In the genomic region with DNA sequence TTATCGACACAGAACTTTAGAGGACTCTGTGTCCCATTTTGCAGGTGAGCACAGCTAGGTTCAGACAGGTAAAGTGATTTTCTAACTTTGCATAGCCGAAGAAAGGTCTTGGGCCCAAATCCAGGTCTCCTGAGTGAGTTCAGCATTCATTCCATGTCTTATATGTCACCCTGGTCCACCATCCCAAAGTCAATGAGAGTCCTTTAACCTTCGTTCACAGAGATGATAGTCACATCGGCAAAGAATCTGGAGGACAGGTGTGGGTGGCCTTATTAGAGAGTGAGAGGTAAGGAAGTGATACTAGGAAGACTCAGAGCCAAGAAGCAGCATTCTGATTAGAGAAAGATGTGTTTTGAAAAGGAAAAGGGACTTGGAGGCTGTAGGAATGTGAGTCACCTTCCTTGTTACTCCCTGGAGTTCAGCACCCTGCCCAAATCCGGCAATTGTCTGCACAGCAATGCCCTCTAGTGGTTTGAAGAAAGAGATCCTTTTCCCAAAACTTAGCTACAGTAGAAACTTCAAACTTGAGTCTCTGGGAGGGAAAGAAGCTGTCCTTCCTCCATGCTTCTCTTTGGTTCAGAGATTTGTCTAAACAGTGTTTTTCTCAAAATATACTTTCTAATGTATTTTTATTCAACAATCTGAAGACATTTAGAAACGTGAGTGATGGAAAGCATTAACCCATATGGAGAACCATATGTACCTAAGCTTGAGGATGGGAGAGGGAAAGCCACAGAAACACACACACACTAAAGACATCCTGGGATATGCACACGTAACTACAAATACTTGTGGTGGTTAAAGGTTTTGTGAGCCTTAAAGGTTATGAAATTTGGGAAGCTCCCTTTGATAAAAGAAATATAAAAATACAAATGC, we compare ENCODE assay signal across 8 cellular contexts.
DNase-seq lines count a peak whose midpoint lies in the region; ATAC-seq, FAIRE-seq and TF ChIP-seq lines count a peak whose summit lies in the region.

No MANE protein-coding gene starts in this region.

- H3K36me3 Mint-ChIP-seq in Calu3 (ENCODE audit: insufficient read depth, unreplicated experiment), result no peaks in the 10 kb centered on the region
- no peaks in the 10 kb centered on the region for H3K36me3 Mint-ChIP-seq in effector memory CD8-positive, alpha-beta T cell (ENCODE audit: insufficient read depth)
- H3K36me3 Mint-ChIP-seq in stimulated activated naive B cell treated with anti-CD40 and anti-IgM and Interleukin-4, amounts not matched to agents 10 μg/mL and 1 μg/mL and 100 μg/mL, for 72 hours, result no peaks in the 10 kb centered on the region

- H3K27me3 ChIP-seq in adipocyte (replicated peaks; ENCODE audit: control insufficient read depth, insufficient read depth, low read length), result peaks cover 9% of the 10 kb centered on the region

- no peak overlapping the region for H3K4me3 Mint-ChIP-seq in Calu3 (ENCODE audit: low read depth, unreplicated experiment)
- no peak overlapping the region for H3K4me3 Mint-ChIP-seq in effector memory CD8-positive, alpha-beta T cell
- no peak overlapping the region for H3K4me3 Mint-ChIP-seq in stimulated activated naive B cell treated with anti-CD40 and anti-IgM and Interleukin-4, amounts not matched to agents 10 μg/mL and 1 μg/mL and 100 μg/mL, for 72 hours

- CTCF ChIA-PET in Calu3 (lab: Charles Lee), result interaction anchor here (0.6 to 1.3 kb wide), 5 partner anchors 267 to 500 kb away, joined by 3 to 8 read pairs (median 6); no protein-coding TSS in a partner anchor

- H3K36me3 ChIP-seq in adipocyte (ENCODE audit: control insufficient read depth, insufficient read depth, low read length, severe bottlenecking) (no peaks in the 10 kb centered on the region), kidney (ENCODE audit: control insufficient read depth in 1 of 2, insufficient read depth in 2 of 2, low read length in 2 of 2) (no peaks in the 10 kb centered on the region)

- H3K9me3 Mint-ChIP-seq in Calu3 (ENCODE audit: low read depth, unreplicated experiment), result peaks cover 3% of the 10 kb centered on the region
- peaks cover 4 to 36% of the 10 kb centered on the region in 2 donors for H3K9me3 Mint-ChIP-seq in effector memory CD8-positive, alpha-beta T cell
- peaks cover 0 to 3% of the 10 kb centered on the region in 2 donors for H3K9me3 Mint-ChIP-seq in stimulated activated naive B cell treated with anti-CD40 and anti-IgM and Interleukin-4, amounts not matched to agents 10 μg/mL and 1 μg/mL and 100 μg/mL, for 72 hours

- H3K27ac Mint-ChIP-seq in Calu3 (ENCODE audit: unreplicated experiment), result no peak overlapping the region
- no peak overlapping the region for H3K27ac Mint-ChIP-seq in effector memory CD8-positive, alpha-beta T cell
- no peak overlapping the region for H3K27ac Mint-ChIP-seq in stimulated activated naive B cell treated with anti-CD40 and anti-IgM and Interleukin-4, amounts not matched to agents 10 μg/mL and 1 μg/mL and 100 μg/mL, for 72 hours

- H3K4me3 ChIP-seq in adipocyte (ENCODE audit: low read length) (no peak overlapping the region), kidney (ENCODE audit: low read length in 2 of 2) (no peak overlapping the region)

- no peak overlapping the region for H3K27ac ChIP-seq in kidney (ENCODE audit: low read depth in 2 of 2, low read length in 2 of 2)

- H3K9me3 ChIP-seq in adipocyte (ENCODE audit: control insufficient read depth, low read length), result no peaks in the 10 kb centered on the region
- H3K9me3 ChIP-seq in kidney (ENCODE audit: control insufficient read depth in 1 of 2, low read length in 2 of 2), result no peaks in the 10 kb centered on the region

- H3K27me3 Mint-ChIP-seq in Calu3 (ENCODE audit: unreplicated experiment), result no peaks in the 10 kb centered on the region
- H3K27me3 Mint-ChIP-seq in effector memory CD8-positive, alpha-beta T cell, result no peaks in the 10 kb centered on the region
- peaks cover 0 to 6% of the 10 kb centered on the region in 2 donors for H3K27me3 Mint-ChIP-seq in stimulated activated naive B cell treated with anti-CD40 and anti-IgM and Interleukin-4, amounts not matched to agents 10 μg/mL and 1 μg/mL and 100 μg/mL, for 72 hours

- ATAC-seq in effector memory CD8-positive, alpha-beta T cell (replicated peaks), result no peak
- no peak for ATAC-seq in HG02840 (IDR thresholded peaks at IDR 0.05; ENCODE audit: low FRiP score, unreplicated experiment)
- no peak for ATAC-seq in stimulated activated naive B cell treated with anti-CD40 and anti-IgM and Interleukin-4, amounts not matched to agents 10 μg/mL and 1 μg/mL and 100 μg/mL, for 72 hours (replicated peaks)

- intact Hi-C loops in Calu3 (cut with micrococcal nuclease; ENCODE audit: unreplicated experiment), result loop anchor here (2.0 kb wide), 1 partner anchor 266 kb away; no protein-coding TSS in a partner anchor
- intact Hi-C loops in kidney (cut with DNase I), result no loop called here

- peak; percentile 7 for DNase-seq in Calu3
- peak; percentile 45 for DNase-seq in HT-29 (ENCODE audit: low spot score)
- peak; percentile 21 for DNase-seq in adipocyte (ENCODE audit: low read depth)
- DNase-seq in kidney, result no peak
- peak; percentile 61 for DNase-seq in ureter (ENCODE audit: low spot score)
- no peak for DNase-seq in effector memory CD8-positive, alpha-beta T cell
- DNase-seq in stimulated activated naive B cell treated with anti-CD40 and anti-IgM and Interleukin-4, amounts not matched to agents 10 μg/mL and 1 μg/mL and 100 μg/mL, for 72 hours, result no peak

- no TSS peak for BruUV-seq in Calu3 (replicated peaks; lab: Mats Ljungman, UMichigan)

- H3K9ac ChIP-seq in adipocyte (ENCODE audit: low read length) (no peak overlapping the region), kidney (ENCODE audit: low read length in 2 of 2) (no peak overlapping the region)

- no peaks in the 10 kb centered on the region for H3K4me1 Mint-ChIP-seq in Calu3 (ENCODE audit: low read depth, unreplicated experiment)
- no peaks in the 10 kb centered on the region for H3K4me1 Mint-ChIP-seq in effector memory CD8-positive, alpha-beta T cell (ENCODE audit: low read depth in 2 of 2)
- no peaks in the 10 kb centered on the region for H3K4me1 Mint-ChIP-seq in stimulated activated naive B cell treated with anti-CD40 and anti-IgM and Interleukin-4, amounts not matched to agents 10 μg/mL and 1 μg/mL and 100 μg/mL, for 72 hours

- FAIRE-seq in kidney (lab: Jason Lieb, UNC), result no peak

- peaks cover 5% of the 10 kb centered on the region for H3K4me1 ChIP-seq in adipocyte (ENCODE audit: control insufficient read depth, insufficient read depth, low read length)
- H3K4me1 ChIP-seq in kidney (ENCODE audit: control insufficient read depth in 1 of 2, insufficient read depth in 1 of 2, low read depth in 1 of 2, low read length in 2 of 2), result no peaks in the 10 kb centered on the region

- TF ChIP-seq CTCF in Calu3 (IDR thresholded peaks at IDR 0.05; ENCODE audit: unreplicated experiment) (no peak), kidney (IDR thresholded peaks at IDR 0.05; ENCODE audit: borderline replicate concordance, extremely low read depth, insufficient read depth) (peak; percentile 61)

Comparison
In these comparisons a context has a peak if more than half of its experiments do, and no peak if none do; other contexts are left out.
1. DNase-seq: peak in Calu3 (single experiment), HT-29 (single experiment), adipocyte (single experiment) and ureter (single experiment); none in kidney (single experiment), effector memory CD8-positive, alpha-beta T cell (0 of 3) and stimulated activated naive B cell treated with anti-CD40 and anti-IgM and Interleukin-4, amounts not matched to agents 10 μg/mL and 1 μg/mL and 100 μg/mL, for 72 hours (single experiment).